Comparison of ENCODE assay signal across 16 cellular contexts in the genomic region with DNA sequence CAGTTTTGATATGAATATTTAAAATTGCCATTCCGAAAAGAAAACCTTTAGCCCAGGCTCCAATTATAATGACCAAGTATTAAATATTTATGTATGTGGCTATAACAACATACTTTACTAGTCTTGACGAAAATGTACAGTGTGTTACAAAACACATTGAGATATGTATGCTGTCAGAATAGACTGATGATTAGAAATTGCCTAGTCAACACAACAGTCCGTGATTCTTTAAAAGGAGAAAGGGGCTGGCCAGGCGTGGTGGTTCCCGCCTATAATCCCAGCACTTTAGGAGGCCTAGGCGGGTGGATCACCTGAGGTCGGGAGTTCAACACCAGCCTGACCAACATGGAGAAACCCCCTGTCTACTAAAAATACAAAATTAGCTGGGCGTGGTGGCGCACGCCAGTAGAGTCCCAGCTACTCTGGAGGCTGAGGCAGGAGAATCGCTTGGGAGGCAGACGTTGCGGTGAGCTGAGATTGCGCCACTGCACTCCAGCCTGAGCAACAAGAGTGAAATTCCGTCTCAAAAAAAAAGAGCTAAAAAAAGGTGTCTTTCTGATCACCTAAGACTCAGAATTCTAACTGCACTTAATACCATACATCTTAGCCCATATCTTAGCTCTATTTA. TPM values are rescaled to one million over a fixed set of nuclear protein-coding genes. Genes with fewer than 3 reads are reported as not detected.
DNase-seq lines count a peak whose midpoint lies in the region; ATAC-seq and TF ChIP-seq lines count a peak whose summit lies in the region.
"Had no signal": no experiment of that assay in that cellular context is flagged by ENCODE, and none has a peak within 500 bp of the region (broad histone marks: within the 10 kb centered on the region; RNA-seq: fewer than 3 reads in every experiment).

No MANE protein-coding gene starts in this region.

- DNase-seq in natural killer cell treated with Interleukin-12 subunit alpha and Interleukin-12 subunit beta and Interleukin-15 and Interleukin-18, amount 100 ng/mL, for 72 hours (ENCODE audit: low spot score), result no peak
- no peak for DNase-seq in natural killer cell
- DNase-seq in Karpas-422, result no peak
- no peak for DNase-seq in activated T-helper 2 cell treated with anti-CD3 and anti-CD28 coated beads, Interferon-gamma antibody, Interleukin-2, Interleukin-4, amounts not matched to agents 10 μg/mL and 5 μg/mL and 100 μg/mL, durations not matched to agents 14 hours and 24 hours and 36 hours (ENCODE audit: low spot score)
- DNase-seq in NK-92 treated with Interleukin-12 subunit alpha and Interleukin-12 subunit beta, amount 100 ng/mL, for 24 hours (lab: John Stamatoyannopoulos, UW), result no peak
- no peak for DNase-seq in germinal center (ENCODE audit: low spot score)
- DNase-seq in ascending aorta (ENCODE audit: low spot score in 2 of 2), result no peak
- no peak for DNase-seq in NCI-H2196 (lab: John Stamatoyannopoulos, UW; ENCODE audit: unreplicated experiment)
- DNase-seq: activated CD8-positive, alpha-beta memory T cell treated with anti-CD3 and anti-CD28 coated beads, Interleukin-2, amount 50 U/mL, for 48 hours; amygdala; BE2C; gastrocnemius medialis; lower lobe of right lung; naive B cell; T-cell; WERI-Rb-1 had no signal

- TF ChIP-seq CTCF in natural killer cell (IDR thresholded peaks at IDR 0.05) (no peak), ascending aorta (IDR thresholded peaks at IDR 0.05) (no peak)

- H3K27ac ChIP-seq in Karpas-422 (ENCODE audit: low read length), result peak overlapping the region; percentile 91
- H3K27ac ChIP-seq in ascending aorta, result no peak overlapping the region
- H3K27ac ChIP-seq: gastrocnemius medialis, lower lobe of right lung, WERI-Rb-1 had no signal

- no peak for ATAC-seq in natural killer cell treated with Interleukin-12 subunit alpha and Interleukin-12 subunit beta and Interleukin-15 and Interleukin-18, amount 100 ng/mL, for 72 hours
- ATAC-seq in natural killer cell, result no peak
- ATAC-seq: gastrocnemius medialis, lower lobe of right lung, T-cell had no signal

- peak overlapping the region; percentile 97 for H3K4me3 ChIP-seq in Karpas-422 (ENCODE audit: low read length)
- H3K4me3 ChIP-seq in ascending aorta, result no peak overlapping the region

- peak overlapping the region; percentile 97 for H3K4me2 ChIP-seq in Karpas-422 (ENCODE audit: low read depth, low read length, poor library complexity, severe bottlenecking)

- no peaks in the 10 kb centered on the region for H3K9me2 ChIP-seq in Karpas-422 (replicated peaks; ENCODE audit: insufficient read depth, low read length)

- no peaks in the 10 kb centered on the region for H3K27me3 ChIP-seq in Karpas-422 (ENCODE audit: low read length)
- H3K27me3 ChIP-seq in ascending aorta, result no peaks in the 10 kb centered on the region
- H3K27me3 ChIP-seq: BE2C, gastrocnemius medialis had no signal

- peak overlapping the region; percentile 96; the same call in 1 of the 2 replicates for H3K9ac ChIP-seq in Karpas-422 (ENCODE audit: low read length)

- no peak overlapping the region for H2AFZ ChIP-seq in Karpas-422 (ENCODE audit: low read length)

- H3K36me3 Mint-ChIP-seq in natural killer cell treated with Interleukin-12 subunit alpha and Interleukin-12 subunit beta and Interleukin-15 and Interleukin-18, amount 100 ng/mL, for 72 hours, result no peaks in the 10 kb centered on the region
- no peaks in the 10 kb centered on the region for H3K36me3 Mint-ChIP-seq in natural killer cell
- H3K36me3 Mint-ChIP-seq in activated T-helper 2 cell treated with anti-CD3 and anti-CD28 coated beads, Interferon-gamma antibody, Interleukin-2, Interleukin-4, amounts not matched to agents 10 μg/mL and 5 μg/mL and 100 μg/mL, durations not matched to agents 14 hours and 24 hours and 36 hours (ENCODE audit: low read depth), result peaks cover 50% of the 10 kb centered on the region
- H3K36me3 Mint-ChIP-seq: naive B cell had no signal

- peaks cover 38% of the 10 kb centered on the region for H3K4me1 ChIP-seq in Karpas-422 (ENCODE audit: low read length)
- H3K4me1 ChIP-seq in ascending aorta, result peaks cover 0 to 3% of the 10 kb centered on the region in 2 donors
- H3K4me1 ChIP-seq: BE2C had no signal

- H4K20me1 ChIP-seq in Karpas-422 (ENCODE audit: insufficient read depth, low read depth, low read length), result no peaks in the 10 kb centered on the region

- no peaks in the 10 kb centered on the region for H3K9me3 Mint-ChIP-seq in natural killer cell treated with Interleukin-12 subunit alpha and Interleukin-12 subunit beta and Interleukin-15 and Interleukin-18, amount 100 ng/mL, for 72 hours
- no peaks in the 10 kb centered on the region for H3K9me3 Mint-ChIP-seq in natural killer cell
- H3K9me3 Mint-ChIP-seq in activated T-helper 2 cell treated with anti-CD3 and anti-CD28 coated beads, Interferon-gamma antibody, Interleukin-2, Interleukin-4, amounts not matched to agents 10 μg/mL and 5 μg/mL and 100 μg/mL, durations not matched to agents 14 hours and 24 hours and 36 hours, result no peaks in the 10 kb centered on the region
- H3K9me3 Mint-ChIP-seq: naive B cell, T-cell had no signal

- peak overlapping the region; percentile 91 for H3K4me3 Mint-ChIP-seq in natural killer cell treated with Interleukin-12 subunit alpha and Interleukin-12 subunit beta and Interleukin-15 and Interleukin-18, amount 100 ng/mL, for 72 hours
- no peak overlapping the region for H3K4me3 Mint-ChIP-seq in natural killer cell
- peak overlapping the region; percentile 5 for H3K4me3 Mint-ChIP-seq in activated T-helper 2 cell treated with anti-CD3 and anti-CD28 coated beads, Interferon-gamma antibody, Interleukin-2, Interleukin-4, amounts not matched to agents 10 μg/mL and 5 μg/mL and 100 μg/mL, durations not matched to agents 14 hours and 24 hours and 36 hours (ENCODE audit: low read depth)

- H3K9me3 ChIP-seq in Karpas-422 (ENCODE audit: low read length) (no peaks in the 10 kb centered on the region), ascending aorta (no peaks in the 10 kb centered on the region)
- H3K9me3 ChIP-seq: BE2C, gastrocnemius medialis, lower lobe of right lung had no signal

- no peak overlapping the region for H3K27ac Mint-ChIP-seq in natural killer cell treated with Interleukin-12 subunit alpha and Interleukin-12 subunit beta and Interleukin-15 and Interleukin-18, amount 100 ng/mL, for 72 hours
- H3K27ac Mint-ChIP-seq in natural killer cell, result no peak overlapping the region
- H3K27ac Mint-ChIP-seq in activated T-helper 2 cell treated with anti-CD3 and anti-CD28 coated beads, Interferon-gamma antibody, Interleukin-2, Interleukin-4, amounts not matched to agents 10 μg/mL and 5 μg/mL and 100 μg/mL, durations not matched to agents 14 hours and 24 hours and 36 hours, result peak overlapping the region; percentile 11
- H3K27ac Mint-ChIP-seq: T-cell had no signal

- H3K36me3 ChIP-seq in Karpas-422 (ENCODE audit: insufficient read depth, low read length) (peaks cover 23% of the 10 kb centered on the region; the same call in 1 of the 2 replicates), ascending aorta (no peaks in the 10 kb centered on the region)
- H3K36me3 ChIP-seq: BE2C, gastrocnemius medialis had no signal

- peaks cover 12 to 23% of the 10 kb centered on the region in 2 donors for H3K4me1 Mint-ChIP-seq in natural killer cell treated with Interleukin-12 subunit alpha and Interleukin-12 subunit beta and Interleukin-15 and Interleukin-18, amount 100 ng/mL, for 72 hours (ENCODE audit: low read depth in 2 of 2)
- H3K4me1 Mint-ChIP-seq in natural killer cell, result peaks cover 17 to 21% of the 10 kb centered on the region in 2 donors
- peaks cover 26% of the 10 kb centered on the region for H3K4me1 Mint-ChIP-seq in activated T-helper 2 cell treated with anti-CD3 and anti-CD28 coated beads, Interferon-gamma antibody, Interleukin-2, Interleukin-4, amounts not matched to agents 10 μg/mL and 5 μg/mL and 100 μg/mL, durations not matched to agents 14 hours and 24 hours and 36 hours (ENCODE audit: low read depth)

- peaks cover 92% of the 10 kb centered on the region for H3K79me2 ChIP-seq in Karpas-422 (ENCODE audit: low read length)

- H3K27me3 Mint-ChIP-seq in natural killer cell treated with Interleukin-12 subunit alpha and Interleukin-12 subunit beta and Interleukin-15 and Interleukin-18, amount 100 ng/mL, for 72 hours, result no peaks in the 10 kb centered on the region
- H3K27me3 Mint-ChIP-seq in natural killer cell (ENCODE audit: low read depth in 2 of 2), result no peaks in the 10 kb centered on the region
- H3K27me3 Mint-ChIP-seq in activated T-helper 2 cell treated with anti-CD3 and anti-CD28 coated beads, Interferon-gamma antibody, Interleukin-2, Interleukin-4, amounts not matched to agents 10 μg/mL and 5 μg/mL and 100 μg/mL, durations not matched to agents 14 hours and 24 hours and 36 hours (ENCODE audit: low read depth), result no peaks in the 10 kb centered on the region
- H3K27me3 Mint-ChIP-seq: naive B cell, T-cell had no signal

- intact Hi-C loops in natural killer cell (cut with micrococcal nuclease) (no loop called here), ascending aorta (cut with DNase I) (no loop called here)
- intact Hi-C loops in activated T-helper 2 cell treated with anti-CD3 and anti-CD28 coated beads, Interferon-gamma antibody, Interleukin-2, Interleukin-4, amounts not matched to agents 10 μg/mL and 5 μg/mL and 100 μg/mL, durations not matched to agents 14 hours and 24 hours and 36 hours (cut with micrococcal nuclease), result loop anchor here (10.0 kb wide), 1 partner anchor 1465 kb away; a partner anchor contains a TSS

RNA-seq across cellular contexts. Expression of a gene that starts 1.8 kb away (rescaled TPM):
- 10 to 100 TPM; 10.6 to 19.3 TPM for total RNA-seq in natural killer cell treated with Interleukin-12 subunit alpha and Interleukin-12 subunit beta and Interleukin-15 and Interleukin-18, amount 100 ng/mL, for 72 hours
- total RNA-seq in natural killer cell, result 1 to 10 TPM in 2 of 3 donors, under 1 TPM in 1; 0.83 to 1.5 (median 1.4) TPM
- 9.8 and 21.3 TPM in 2 replicates for total RNA-seq in Karpas-422 (2014; rRNA removed; shearing (Covaris generic); ENCODE audit: low replicate concordance)
- 22.4 and 25.3 TPM in 2 replicates for total RNA-seq in activated T-helper 2 cell treated with anti-CD3 and anti-CD28 coated beads, Interferon-gamma antibody, Interleukin-2, Interleukin-4, amounts not matched to agents 10 μg/mL and 5 μg/mL and 100 μg/mL, durations not matched to agents 14 hours and 24 hours and 36 hours
- total RNA-seq in ascending aorta, result not detected

RNA-seq across cellular contexts. Expression of a gene that starts 17.3 kb away (rescaled TPM):
- total RNA-seq in natural killer cell treated with Interleukin-12 subunit alpha and Interleukin-12 subunit beta and Interleukin-15 and Interleukin-18, amount 100 ng/mL, for 72 hours, result 10 to 100 TPM; 18.9 to 29.1 TPM
- 10 to 100 TPM; 27.9 to 37.0 (median 29.6) TPM for total RNA-seq in natural killer cell
- total RNA-seq in Karpas-422 (2014; rRNA removed; shearing (Covaris generic); ENCODE audit: low replicate concordance), result 26.4 and 39.8 TPM in 2 replicates
- 24.3 and 26.4 TPM in 2 replicates for total RNA-seq in activated T-helper 2 cell treated with anti-CD3 and anti-CD28 coated beads, Interferon-gamma antibody, Interleukin-2, Interleukin-4, amounts not matched to agents 10 μg/mL and 5 μg/mL and 100 μg/mL, durations not matched to agents 14 hours and 24 hours and 36 hours
- total RNA-seq in ascending aorta, result 3.4 TPM

RNA-seq across cellular contexts. Expression of a gene that starts 17.4 kb away (rescaled TPM):
- total RNA-seq in natural killer cell treated with Interleukin-12 subunit alpha and Interleukin-12 subunit beta and Interleukin-15 and Interleukin-18, amount 100 ng/mL, for 72 hours, result 10 to 100 TPM; 24.8 to 45.9 TPM
- 10 to 100 TPM; 19.7 to 27.1 (median 21.7) TPM for total RNA-seq in natural killer cell
- 54.8 and 62.9 TPM in 2 replicates for total RNA-seq in Karpas-422 (2014; rRNA removed; shearing (Covaris generic); ENCODE audit: low replicate concordance)
- total RNA-seq in activated T-helper 2 cell treated with anti-CD3 and anti-CD28 coated beads, Interferon-gamma antibody, Interleukin-2, Interleukin-4, amounts not matched to agents 10 μg/mL and 5 μg/mL and 100 μg/mL, durations not matched to agents 14 hours and 24 hours and 36 hours, result 36.0 and 36.2 TPM in 2 replicates
- 150 TPM for total RNA-seq in ascending aorta
